8 cellular contexts compared by ENCODE assay signal in genomic region chr4:6709230-6710114, GRCh38. TPM values are rescaled to one million over a fixed set of nuclear protein-coding genes. Genes with fewer than 3 reads are reported as not detected.
DNase-seq lines count a peak whose midpoint lies in the region; ATAC-seq and TF ChIP-seq lines count a peak whose summit lies in the region.

Gene MRFAP1L1, minus strand, starts transcription at chr4:6709865. Its CDS starts 236 bp downstream, at chr4:6709629.

- peak; percentile 90 to 93 for ATAC-seq in natural killer cell treated with Interleukin-12 subunit alpha and Interleukin-12 subunit beta and Interleukin-15 and Interleukin-18, amount 100 ng/mL, for 72 hours

- peak; percentile 17 for TF ChIP-seq CTCF in fibroblast of pulmonary artery (IDR thresholded peaks at IDR 0.05; ENCODE audit: low read length, missing control alignments)

- peak within 1 kb of the TSS; percentile 79 for H3K4me3 ChIP-seq in fibroblast of pulmonary artery (replicated peaks; ENCODE audit: low read depth, low read length)

- DNase-seq in Daoy (ENCODE audit: low read depth): peak; percentile 97
- peak; percentile 95 for DNase-seq in H4 (ENCODE audit: low spot score)
- peak; percentile 94 for DNase-seq in M059J (ENCODE audit: low read depth)
- peak; percentile 75 to 88 for DNase-seq in SHP77 (lab: John Stamatoyannopoulos, UW)
- peak; percentile 94 for DNase-seq in activated effector memory CD4-positive, alpha-beta T cell treated with Interleukin-2 at 50 U/mL for 16 hours
- DNase-seq in fibroblast of pulmonary artery (ENCODE audit: low read depth): peak; percentile 98
- DNase-seq in natural killer cell treated with Interleukin-12 subunit alpha and Interleukin-12 subunit beta and Interleukin-15 and Interleukin-18, amount 100 ng/mL, for 72 hours (ENCODE audit: low spot score): peak; percentile 98
- peak; percentile 97 for DNase-seq in stimulated activated naive CD4-positive, alpha-beta T cell treated with Interleukin-2 at 50 U/mL for 16 hours (lab: John Stamatoyannopoulos, UW)

- no peaks in the 10 kb centered on the region for H3K27me3 Mint-ChIP-seq in natural killer cell treated with Interleukin-12 subunit alpha and Interleukin-12 subunit beta and Interleukin-15 and Interleukin-18, amount 100 ng/mL, for 72 hours

- H3K36me3 Mint-ChIP-seq in natural killer cell treated with Interleukin-12 subunit alpha and Interleukin-12 subunit beta and Interleukin-15 and Interleukin-18, amount 100 ng/mL, for 72 hours: peaks cover 31% of the 10 kb centered on the region

- peak within 1 kb of the TSS; percentile 94 to 98 for H3K27ac Mint-ChIP-seq in natural killer cell treated with Interleukin-12 subunit alpha and Interleukin-12 subunit beta and Interleukin-15 and Interleukin-18, amount 100 ng/mL, for 72 hours

- no peaks in the 10 kb centered on the region for H3K9me3 Mint-ChIP-seq in natural killer cell treated with Interleukin-12 subunit alpha and Interleukin-12 subunit beta and Interleukin-15 and Interleukin-18, amount 100 ng/mL, for 72 hours

- peak within 1 kb of the TSS; percentile 99 for H3K4me3 Mint-ChIP-seq in natural killer cell treated with Interleukin-12 subunit alpha and Interleukin-12 subunit beta and Interleukin-15 and Interleukin-18, amount 100 ng/mL, for 72 hours

- H3K4me1 Mint-ChIP-seq in natural killer cell treated with Interleukin-12 subunit alpha and Interleukin-12 subunit beta and Interleukin-15 and Interleukin-18, amount 100 ng/mL, for 72 hours (ENCODE audit: low read depth in 2 of 2): peaks cover 54 to 67% of the 10 kb centered on the region in 2 donors

RNA-seq across cellular contexts. Expression of gene MRFAP1L1, which starts in this region (rescaled TPM):
- 92.5 and 151 TPM in 2 replicates for total RNA-seq in Daoy (2014; rRNA removed; shearing (Covaris generic))
- 104 and 118 TPM in 2 replicates for total RNA-seq in H4 (2014; rRNA removed; shearing (Covaris generic))
- 56.0 and 81.2 TPM in 2 replicates for total RNA-seq in M059J (2014; rRNA removed; shearing (Covaris generic))
- 10 to 100 TPM; 44.0 to 55.1 TPM for total RNA-seq in natural killer cell treated with Interleukin-12 subunit alpha and Interleukin-12 subunit beta and Interleukin-15 and Interleukin-18, amount 100 ng/mL, for 72 hours

Comparison
In these comparisons a context has a peak if more than half of its experiments do, and no peak if none do; other contexts are left out.
1. Peak in every context shown above with its lines: DNase-seq, ATAC-seq and H3K4me3 ChIP-seq.